In the genomic region with DNA sequence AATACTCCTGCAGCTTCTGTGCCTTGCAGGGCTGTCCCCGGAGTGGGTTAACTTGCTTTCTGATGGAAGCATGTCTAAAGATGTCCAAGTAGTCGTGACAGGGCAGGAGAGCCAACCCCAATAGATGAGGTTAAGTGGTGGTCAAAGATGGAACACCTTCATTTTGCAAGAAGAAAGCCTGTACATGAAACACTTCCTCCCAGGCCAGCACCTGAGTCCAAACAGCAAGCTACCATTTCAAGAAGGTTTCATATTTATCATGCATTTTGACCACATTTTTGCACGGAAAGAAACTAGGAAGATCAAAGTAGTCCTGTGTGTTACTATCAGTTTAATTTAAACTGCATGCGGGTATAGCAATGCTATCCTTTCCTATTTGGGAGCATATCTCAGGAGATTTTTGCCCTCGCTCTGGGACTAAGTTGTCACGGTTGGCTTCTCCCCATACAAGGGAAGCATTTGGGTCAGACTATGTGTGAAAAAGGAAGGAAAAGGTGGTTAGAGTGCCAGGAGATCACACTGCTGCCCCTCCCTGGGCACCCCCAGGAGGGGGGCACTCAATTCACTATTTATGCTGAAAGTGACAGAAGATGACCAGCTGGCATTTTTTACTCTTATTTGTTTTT, we compare ENCODE assay signal across 8 cellular contexts.
DNase-seq lines count a peak whose midpoint lies in the region; ATAC-seq and TF ChIP-seq lines count a peak whose summit lies in the region.

No MANE protein-coding gene starts in this region.

- no peaks in the 10 kb centered on the region for H3K9me3 ChIP-seq in MM.1S (replicated peaks; ENCODE audit: insufficient read depth, low read length)
- no peaks in the 10 kb centered on the region for H3K9me3 ChIP-seq in left ventricle myocardium inferior (replicated peaks)

- no peaks in the 10 kb centered on the region for H4K20me1 ChIP-seq in MM.1S (ENCODE audit: insufficient read depth, low read length)

- H3K36me3 ChIP-seq in GM06990 (ENCODE audit: control insufficient read depth, insufficient read depth, low read length) = no peaks in the 10 kb centered on the region
- H3K36me3 ChIP-seq in MM.1S (replicated peaks; ENCODE audit: insufficient read depth, low read length) = no peaks in the 10 kb centered on the region
- H3K36me3 ChIP-seq in left ventricle myocardium inferior = no peaks in the 10 kb centered on the region

- H3K4me3 ChIP-seq in GM06990 (replicated peaks; ENCODE audit: low read depth, low read length) (peak overlapping the region; percentile 46), MM.1S (ENCODE audit: low read length) (peak overlapping the region; percentile 57), left ventricle myocardium inferior (peak overlapping the region; percentile 63)

- no peaks in the 10 kb centered on the region for H3K9me2 ChIP-seq in MM.1S (replicated peaks; ENCODE audit: insufficient read depth, low read length)

- peaks cover 22% of the 10 kb centered on the region for H3K4me1 ChIP-seq in MM.1S (ENCODE audit: low read length)
- peaks cover 34% of the 10 kb centered on the region for H3K4me1 ChIP-seq in left ventricle myocardium inferior

- ATAC-seq in GM21423 (IDR thresholded peaks at IDR 0.05; ENCODE audit: unreplicated experiment) = peak; percentile 40

- DNase-seq in GM06990 (ENCODE audit: extremely low read depth, insufficient read length) = no peak
- DNase-seq in MM.1S = peak; percentile 40
- DNase-seq in left ventricle myocardium inferior = no peak
- no peak for DNase-seq in HCEC 1CT
- DNase-seq in stimulated activated CD4-positive, alpha-beta T cell treated with anti-CD3 and anti-CD28 coated beads, Interleukin-2, amount 100 ng/mL, for 24 hours = no peak
- no peak for DNase-seq in SW480 (ENCODE audit: low spot score)
- DNase-seq in activated CD4-positive, alpha-beta T cell treated with anti-CD3 and anti-CD28 coated beads, Interleukin-2, amount 50 U/mL, for 48 hours = no peak

- H3K4me2 ChIP-seq in MM.1S (ENCODE audit: low read depth, low read length) = peak overlapping the region; percentile 97

- TF ChIP-seq CTCF in GM06990 (IDR thresholded peaks at IDR 0.05; ENCODE audit: insufficient read depth, low read length, poor library complexity, severe bottlenecking) = no peak
- no peak for TF ChIP-seq CTCF in MM.1S (IDR thresholded peaks at IDR 0.05; ENCODE audit: low read length)
- no peak for TF ChIP-seq CTCF in left ventricle myocardium inferior (IDR thresholded peaks at IDR 0.05; ENCODE audit: borderline replicate concordance)

- H3K27ac ChIP-seq in MM.1S (ENCODE audit: low read length) = peak overlapping the region; percentile 81
- H3K27ac ChIP-seq in left ventricle myocardium inferior (replicated peaks) = peak overlapping the region; percentile 57

- H2AFZ ChIP-seq in MM.1S (ENCODE audit: low read length) = peak overlapping the region; percentile 30

- intact Hi-C loops in left ventricle myocardium inferior (cut with micrococcal nuclease) = no loop called here

- H3F3A ChIP-seq in MM.1S (ENCODE audit: insufficient read depth, low read length) = peaks cover 12% of the 10 kb centered on the region

- peak overlapping the region; percentile 59 for H3K9ac ChIP-seq in MM.1S (ENCODE audit: low read length)

- H3K79me2 ChIP-seq in MM.1S (ENCODE audit: low read length) = no peaks in the 10 kb centered on the region

- H3K27me3 ChIP-seq in GM06990 (replicated peaks; ENCODE audit: control insufficient read depth, insufficient read depth, low read length) = no peaks in the 10 kb centered on the region
- H3K27me3 ChIP-seq in MM.1S (replicated peaks; ENCODE audit: insufficient read depth, low read length) = no peaks in the 10 kb centered on the region
- no peaks in the 10 kb centered on the region for H3K27me3 ChIP-seq in left ventricle myocardium inferior (ENCODE audit: low read depth)
